In the genomic region with DNA sequence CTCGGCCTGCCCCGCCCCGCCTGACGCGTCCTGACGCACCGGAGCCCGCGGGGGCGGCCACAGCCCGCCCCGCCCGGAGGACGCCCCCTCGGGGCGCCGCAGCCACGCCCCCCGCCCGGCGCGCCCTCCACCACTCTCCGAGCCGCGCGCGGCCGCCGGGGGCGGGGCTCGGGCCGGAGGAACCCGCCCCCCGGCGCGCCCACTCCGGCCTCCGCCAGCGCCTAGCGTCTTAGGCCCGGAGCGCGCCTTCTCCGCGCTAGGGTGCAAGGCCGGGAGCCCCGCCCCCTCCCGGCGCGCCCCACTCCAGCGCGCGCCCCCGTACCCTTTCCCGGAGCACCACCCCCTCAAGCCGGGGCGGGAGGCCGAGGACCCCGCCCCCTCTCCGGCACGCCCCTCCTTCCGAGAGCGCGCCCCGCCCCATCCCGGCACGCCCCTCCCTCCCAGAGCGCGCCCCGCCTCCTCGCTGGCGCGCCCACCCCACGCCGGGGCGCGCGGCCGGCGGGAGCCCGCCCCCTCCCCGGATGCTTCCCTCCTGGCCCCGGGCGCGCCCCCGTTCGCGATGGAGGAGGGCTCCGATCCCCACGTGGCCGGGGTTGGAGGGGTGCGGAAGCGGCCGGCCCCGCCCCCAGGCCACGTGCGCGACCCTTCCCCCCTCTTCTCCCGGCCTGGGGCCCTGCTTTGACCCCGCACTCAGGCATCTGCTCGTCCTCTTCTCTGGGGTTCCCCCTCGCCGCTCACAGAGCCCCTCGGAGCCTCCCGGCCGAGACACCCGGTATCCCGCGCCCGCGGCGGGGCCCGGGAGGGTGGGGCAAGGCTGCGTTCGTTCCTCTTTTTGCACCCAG, we compare ENCODE assay signal across 8 cellular contexts. TPM values are rescaled to one million over a fixed set of nuclear protein-coding genes. Genes with fewer than 3 reads are reported as not detected.
DNase-seq lines count a peak whose midpoint lies in the region; ATAC-seq and TF ChIP-seq lines count a peak whose summit lies in the region.

No MANE protein-coding gene starts in this region.

- peaks cover 25% of the 10 kb centered on the region for H3K27me3 Mint-ChIP-seq in neural crest cell (ENCODE audit: low read depth)
- H3K27me3 Mint-ChIP-seq in stimulated activated naive CD8-positive, alpha-beta T cell treated with anti-CD3 and anti-CD28 coated beads, Interleukin-15, amount 100 ng/mL, for 72 hours = no peaks in the 10 kb centered on the region

- H3K79me2 ChIP-seq in DND-41 (ENCODE audit: insufficient read depth, low read length) (peaks cover 56% of the 10 kb centered on the region), Karpas-422 (ENCODE audit: low read length) (peaks cover 48% of the 10 kb centered on the region)

- peak; percentile 77 for ATAC-seq in DND-41 (ENCODE audit: insufficient read depth, low read depth)
- ATAC-seq in GM21825 (IDR thresholded peaks at IDR 0.05; ENCODE audit: unreplicated experiment) = peak; percentile 48
- ATAC-seq in RWPE2 (ENCODE audit: low read depth) = peak; percentile 60
- peak; percentile 74 for ATAC-seq in stimulated activated naive CD8-positive, alpha-beta T cell treated with anti-CD3 and anti-CD28 coated beads, Interleukin-15, amount 100 ng/mL, for 72 hours

- no peaks in the 10 kb centered on the region for H3K36me3 ChIP-seq in DND-41 (ENCODE audit: insufficient read depth, low read length)
- no peaks in the 10 kb centered on the region for H3K36me3 ChIP-seq in Karpas-422 (ENCODE audit: insufficient read depth, low read length)
- H3K36me3 ChIP-seq in RWPE2 (ENCODE audit: low read depth) = no peaks in the 10 kb centered on the region

- H3K9me3 Mint-ChIP-seq in neural crest cell = no peaks in the 10 kb centered on the region
- no peaks in the 10 kb centered on the region for H3K9me3 Mint-ChIP-seq in stimulated activated naive CD8-positive, alpha-beta T cell treated with anti-CD3 and anti-CD28 coated beads, Interleukin-15, amount 100 ng/mL, for 72 hours

- H3K27me3 ChIP-seq in DND-41 (ENCODE audit: insufficient read depth, low read length, poor library complexity) (no peaks in the 10 kb centered on the region), Karpas-422 (ENCODE audit: low read length) (no peaks in the 10 kb centered on the region), RWPE2 (ENCODE audit: insufficient read depth, poor library complexity, severe bottlenecking) (no peaks in the 10 kb centered on the region)

- H3K4me2 ChIP-seq in DND-41 (ENCODE audit: insufficient read depth, low read length) (peak overlapping the region; percentile 80), Karpas-422 (ENCODE audit: low read depth, low read length, poor library complexity, severe bottlenecking) (peak overlapping the region; percentile 95)

- no peak overlapping the region for H3K27ac Mint-ChIP-seq in neural crest cell (ENCODE audit: unreplicated experiment)
- H3K27ac Mint-ChIP-seq in stimulated activated naive CD8-positive, alpha-beta T cell treated with anti-CD3 and anti-CD28 coated beads, Interleukin-15, amount 100 ng/mL, for 72 hours = peak overlapping the region; percentile 65 to 93

- H3K4me3 ChIP-seq in DND-41 (ENCODE audit: low read depth in 1 of 2, low read length in 2 of 2) (peak overlapping the region; percentile 71 to 98; a peak in 3 of 4 replicates), Karpas-422 (ENCODE audit: low read length) (peak overlapping the region; percentile 82), RWPE2 (ENCODE audit: severe bottlenecking) (peak overlapping the region; percentile 61)

- H3K4me3 Mint-ChIP-seq in neural crest cell = peak overlapping the region; percentile 81
- H3K4me3 Mint-ChIP-seq in stimulated activated naive CD8-positive, alpha-beta T cell treated with anti-CD3 and anti-CD28 coated beads, Interleukin-15, amount 100 ng/mL, for 72 hours = peak overlapping the region; percentile 83 to 88

- no peak for TF ChIP-seq CTCF in DND-41 (IDR thresholded peaks at IDR 0.05; ENCODE audit: borderline replicate concordance, extremely low read depth, low read length, poor library complexity, severe bottlenecking)
- TF ChIP-seq CTCF in RWPE2 (IDR thresholded peaks at IDR 0.05; ENCODE audit: poor library complexity, severe bottlenecking) = no peak
- no peak for TF ChIP-seq CTCF in neural crest cell (conservative IDR thresholded peaks at IDR 0.05)

- peak; percentile 94 for DNase-seq in DND-41
- DNase-seq in Karpas-422 = peak; percentile 98
- peak; percentile 89 for DNase-seq in RWPE2 (ENCODE audit: low spot score)
- peak; percentile 87 for DNase-seq in activated effector memory CD4-positive, alpha-beta T cell treated with Interleukin-2 at 50 U/mL for 16 hours
- peak; percentile 85 for DNase-seq in fibroblast of the conjunctiva (ENCODE audit: low read depth)
- DNase-seq in neural crest cell (ENCODE audit: low read depth, low spot score) = peak; percentile 86
- peak; percentile 94 to 95 for DNase-seq in stimulated activated naive CD8-positive, alpha-beta T cell treated with anti-CD3 and anti-CD28 coated beads, Interleukin-15, amount 100 ng/mL, for 72 hours

- no peaks in the 10 kb centered on the region for H3K9me2 ChIP-seq in Karpas-422 (replicated peaks; ENCODE audit: insufficient read depth, low read length)

- peaks cover 22% of the 10 kb centered on the region for H3K4me1 Mint-ChIP-seq in neural crest cell
- H3K4me1 Mint-ChIP-seq in stimulated activated naive CD8-positive, alpha-beta T cell treated with anti-CD3 and anti-CD28 coated beads, Interleukin-15, amount 100 ng/mL, for 72 hours = peaks cover 67% of the 10 kb centered on the region

- H3K27ac ChIP-seq in DND-41 (ENCODE audit: low read length) (peak overlapping the region; percentile 83), Karpas-422 (ENCODE audit: low read length) (peak overlapping the region; percentile 94), RWPE2 (ENCODE audit: poor library complexity, severe bottlenecking) (peak overlapping the region; percentile 82)

- peaks cover 38% of the 10 kb centered on the region for H4K20me1 ChIP-seq in DND-41 (ENCODE audit: insufficient read depth, low read length)
- peaks cover 33% of the 10 kb centered on the region; the same call in 1 of the 2 replicates for H4K20me1 ChIP-seq in Karpas-422 (ENCODE audit: insufficient read depth, low read depth, low read length)

- no peaks in the 10 kb centered on the region for H3K36me3 Mint-ChIP-seq in neural crest cell (ENCODE audit: low read depth)

- H3K9ac ChIP-seq in DND-41 (ENCODE audit: low read depth, low read length) = peak overlapping the region; percentile 75
- peak overlapping the region; percentile 96 for H3K9ac ChIP-seq in Karpas-422 (ENCODE audit: low read length)

- H3K4me1 ChIP-seq in DND-41 (ENCODE audit: insufficient read depth, low read length) = peaks cover 37% of the 10 kb centered on the region
- H3K4me1 ChIP-seq in Karpas-422 (ENCODE audit: low read length) = peaks cover 33% of the 10 kb centered on the region
- H3K4me1 ChIP-seq in RWPE2 (ENCODE audit: insufficient read depth, poor library complexity, severe bottlenecking) = peaks cover 11% of the 10 kb centered on the region

- H3K9me3 ChIP-seq in DND-41 (ENCODE audit: insufficient read depth, low read length, severe bottlenecking) (no peaks in the 10 kb centered on the region), Karpas-422 (ENCODE audit: low read length) (no peaks in the 10 kb centered on the region), RWPE2 (ENCODE audit: severe bottlenecking) (no peaks in the 10 kb centered on the region)

- H2AFZ ChIP-seq in DND-41 (ENCODE audit: low read depth, low read length) (peak overlapping the region; percentile 73), Karpas-422 (ENCODE audit: low read length) (no peak overlapping the region)

RNA-seq across cellular contexts. Expression of a gene that starts 0.5 kb away (rescaled TPM):
- total RNA-seq in Karpas-422 (2014; rRNA removed; shearing (Covaris generic); ENCODE audit: low replicate concordance) = 12.8 and 13.2 TPM in 2 replicates
- total RNA-seq in neural crest cell = 18.9 and 20.7 TPM in 2 replicates

RNA-seq across cellular contexts. Expression of a gene that starts 15.6 kb away (rescaled TPM):
- 15.7 and 16.3 TPM in 2 replicates for total RNA-seq in Karpas-422 (2014; rRNA removed; shearing (Covaris generic); ENCODE audit: low replicate concordance)
- 40.8 and 45.3 TPM in 2 replicates for total RNA-seq in neural crest cell

RNA-seq across cellular contexts. Expression of a gene that starts 21.4 kb away (rescaled TPM):
- 52.5 and 110 TPM in 2 replicates for total RNA-seq in Karpas-422 (2014; rRNA removed; shearing (Covaris generic); ENCODE audit: low replicate concordance)
- 73.9 and 74.1 TPM in 2 replicates for total RNA-seq in neural crest cell

RNA-seq across cellular contexts. Expression of a gene that starts 41.3 kb away (rescaled TPM):
- 1.2 and 5.2 TPM in 2 replicates for total RNA-seq in Karpas-422 (2014; rRNA removed; shearing (Covaris generic); ENCODE audit: low replicate concordance)
- 13.7 and 14.1 TPM in 2 replicates for total RNA-seq in neural crest cell

RNA-seq across cellular contexts. Expression of a gene that starts 41.3 kb away (rescaled TPM):
- 18.4 and 23.8 TPM in 2 replicates for total RNA-seq in Karpas-422 (2014; rRNA removed; shearing (Covaris generic); ENCODE audit: low replicate concordance)
- total RNA-seq in neural crest cell = 71.2 and 79.9 TPM in 2 replicates

Comparison
In these comparisons a context has a peak if more than half of its experiments do, and no peak if none do; other contexts are left out.
1. Peak in every context shown above with its lines: DNase-seq, ATAC-seq, H3K4me3 ChIP-seq and H3K27ac ChIP-seq.